Comparison of ENCODE assay signal across 11 cellular contexts in genomic region chr17:73969956-73970355, GRCh38.
DNase-seq lines count a peak whose midpoint lies in the region; ATAC-seq and TF ChIP-seq lines count a peak whose summit lies in the region.
"Had no signal": no experiment of that assay in that cellular context is flagged by ENCODE, and none has a peak within 500 bp of the region (broad histone marks: within the 10 kb centered on the region; RNA-seq: fewer than 3 reads in every experiment).

No MANE protein-coding gene starts in this region.

- H2BK120ac ChIP-seq in IMR-90 (ENCODE audit: low read depth, low read length): no peak overlapping the region

- H3K9me3 ChIP-seq in IMR-90 (ENCODE audit: control insufficient read depth, insufficient read depth, low read length) (peaks cover 42% of the 10 kb centered on the region), testis (no peaks in the 10 kb centered on the region)

- H4K8ac ChIP-seq in IMR-90 (ENCODE audit: low read depth in 2 of 2, low read length in 2 of 2): no peak overlapping the region

- intact Hi-C loops in IMR-90 (cut with micrococcal nuclease) (no loop called here), testis (cut with DNase I; ENCODE audit: low total_unique reads) (no loop called here)

- H3K79me1 ChIP-seq in IMR-90 (ENCODE audit: low read depth in 1 of 2, low read length in 2 of 2): no peaks in the 10 kb centered on the region

- TF ChIP-seq CTCF in IMR-90 (conservative IDR thresholded peaks at IDR 0.05; ENCODE audit: low read depth, low read length): no peak
- TF ChIP-seq CTCF in testis (IDR thresholded peaks at IDR 0.05): no peak

- H4K5ac ChIP-seq in IMR-90 (ENCODE audit: low read depth, low read length): no peak overlapping the region

- H3K27ac ChIP-seq in IMR-90 (ENCODE audit: insufficient read depth, low read length): no peak overlapping the region
- H3K27ac ChIP-seq in testis: no peak overlapping the region

- H2BK15ac ChIP-seq in IMR-90 (ENCODE audit: low read depth, low read length): no peak overlapping the region

- TF ChIP-seq POLR2A in IMR-90 (IDR thresholded peaks at IDR 0.05; ENCODE audit: low read depth, low read length): no peak
- TF ChIP-seq POLR2A in testis (IDR thresholded peaks at IDR 0.05): no peak

- no peak overlapping the region for H3K14ac ChIP-seq in IMR-90 (replicated peaks; ENCODE audit: low read depth, low read length)

- no peak for TF ChIP-seq RAD21 in IMR-90 (IDR thresholded peaks at IDR 0.05; ENCODE audit: low read length)

- H4K91ac ChIP-seq in IMR-90 (ENCODE audit: insufficient read depth, low read depth, low read length): no peak overlapping the region

- H3K18ac ChIP-seq in IMR-90 (ENCODE audit: low read depth, low read length): no peak overlapping the region

- no peaks in the 10 kb centered on the region for H4K20me1 ChIP-seq in IMR-90 (ENCODE audit: insufficient read depth, low read length)

- no peaks in the 10 kb centered on the region for H3K9me1 ChIP-seq in IMR-90 (ENCODE audit: insufficient read depth, low read length)

- WGBS in IMR-90 (ENCODE audit: extremely low coverage in 2 of 2, insufficient read length in 1 of 2), 2 experiments: 60% methylated on average over 1 of the region's 7 CpGs; no CpG with 5 or more reads in 1 of the 2 experiments
- 88 to 89% methylated on average over 7 of the region's 7 CpGs for WGBS in testis, 2 donors

- H2AK5ac ChIP-seq in IMR-90 (ENCODE audit: low read depth, low read length): no peak overlapping the region

- no peak for ATAC-seq in IMR-90 (ENCODE audit: low read depth)
- peak; percentile 56 for ATAC-seq in left lobe of liver
- no peak for ATAC-seq in GM19324 (IDR thresholded peaks at IDR 0.05; ENCODE audit: low FRiP score, unreplicated experiment)

- no peak overlapping the region for H3K9ac ChIP-seq in IMR-90 (ENCODE audit: low read depth, low read length)

- H3K4me1 ChIP-seq in IMR-90 (ENCODE audit: control insufficient read depth, insufficient read depth, low read length): no peaks in the 10 kb centered on the region
- H3K4me1 ChIP-seq in testis: no peaks in the 10 kb centered on the region

- H3K4me3 ChIP-seq in IMR-90 (ENCODE audit: insufficient read depth, low read depth, low read length): no peak overlapping the region
- no peak overlapping the region for H3K4me3 ChIP-seq in testis
- H3K4me3 ChIP-seq: smooth muscle cell had no signal

- H2AK9ac ChIP-seq in IMR-90 (replicated peaks; ENCODE audit: low read depth, low read length, poor library complexity): no peak overlapping the region

- H3K36me3 ChIP-seq in IMR-90 (ENCODE audit: control insufficient read depth, insufficient read depth, low read length): no peaks in the 10 kb centered on the region
- H3K36me3 ChIP-seq in testis (ENCODE audit: low read depth, missing control alignments): no peaks in the 10 kb centered on the region

- no peak for DNase-seq in IMR-90
- DNase-seq in SIG-M5 (lab: John Stamatoyannopoulos, UW): peak; percentile 70
- DNase-seq in left lobe of liver (ENCODE audit: low spot score): no peak
- DNase-seq in testis: peak; percentile 25
- no peak for DNase-seq in NCI-H2081 (lab: John Stamatoyannopoulos, UW)
- no peak for DNase-seq in NCI-H524 (lab: John Stamatoyannopoulos, UW)
- DNase-seq: activated naive CD4-positive, alpha-beta T cell treated with anti-CD3 and anti-CD28 coated beads, Interleukin-2, amount 10 ng/mL, durations not matched to agents 7 days and 5 days; NCI-H187 treated with DMSO at 0.1 percent for 48 hours; NCI-H748 treated with DMSO at 0.1 percent for 48 hours had no signal

- H2BK5ac ChIP-seq in IMR-90 (ENCODE audit: low read depth, low read length, poor library complexity, severe bottlenecking): no peak overlapping the region

- in situ Hi-C loops in IMR-90 (cut with MboI; ENCODE audit: low sequenced_read_pairs): loop anchor here (25.0 kb wide), 1 partner anchor 142 kb away; no protein-coding TSS in a partner anchor

- H3K56ac ChIP-seq in IMR-90 (ENCODE audit: extremely low read depth, insufficient read depth, low read length): no peak overlapping the region

- H3K23ac ChIP-seq in IMR-90 (ENCODE audit: low read depth, low read length): no peak overlapping the region

- no peak overlapping the region for H2AFZ ChIP-seq in IMR-90 (replicated peaks; ENCODE audit: low read length, poor library complexity)

- CTCF ChIA-PET in IMR-90 (lab: Yijun Ruan, JAX): no interaction called here

- no peak overlapping the region for H3K4ac ChIP-seq in IMR-90 (ENCODE audit: low read depth, low read length)

- dilution Hi-C loops in IMR-90 (cut with HindIII; ENCODE audit: low sequenced_read_pairs, unreplicated experiment): no loop called here

- H2BK20ac ChIP-seq in IMR-90 (ENCODE audit: low read depth, low read length): no peak overlapping the region

- POLR2A ChIA-PET in IMR-90 (lab: Charles Lee; ENCODE audit: unreplicated experiment): no interaction called here

- BruUV-seq in IMR-90 (replicated peaks; lab: Mats Ljungman, UMichigan): no TSS peak

- no peak overlapping the region for H3K4me2 ChIP-seq in IMR-90 (ENCODE audit: low read depth, low read length)
- H3K4me2 ChIP-seq: smooth muscle cell had no signal

- H3K27me3 ChIP-seq in IMR-90 (ENCODE audit: control insufficient read depth, insufficient read depth, low read length): no peaks in the 10 kb centered on the region
- H3K27me3 ChIP-seq in testis: no peaks in the 10 kb centered on the region

TF ChIP-seq in IMR-90, 13 proteins besides CTCF, POLR2A, EP300 and RAD21:
- TF ChIP-seq CEBPB (IDR thresholded peaks at IDR 0.05; ENCODE audit: low read depth, low read length): peak; percentile 58
- TF ChIP-seq CHD1 (IDR thresholded peaks at IDR 0.05; ENCODE audit: low read depth, low read length): no peak

Comparison
In these comparisons a context has a peak if more than half of its experiments do, and no peak if none do; other contexts are left out.
1. DNase-seq: peak in SIG-M5 (single experiment) and testis (single experiment); none in IMR-90 (single experiment), left lobe of liver (single experiment), NCI-H2081 (0 of 2) and NCI-H524 (0 of 2).